In the genomic region with DNA sequence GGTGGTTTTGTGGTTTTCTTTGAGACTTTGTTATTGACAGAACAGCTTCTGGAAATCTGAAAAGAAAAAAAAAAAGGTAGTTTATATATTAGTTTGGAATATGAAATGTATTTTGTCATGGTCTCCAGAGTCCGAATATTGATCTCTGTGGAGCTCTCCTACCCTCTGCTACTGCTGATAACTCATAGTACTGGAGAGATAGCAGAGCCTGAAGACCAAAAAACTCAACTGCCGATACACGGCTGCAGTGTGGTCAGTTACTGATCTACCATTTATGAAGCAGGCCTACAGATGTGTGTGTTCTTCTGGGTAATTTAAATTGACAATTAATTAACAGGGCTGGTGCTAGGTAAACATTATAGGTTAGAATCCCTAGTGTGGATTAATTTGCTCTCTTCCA, we compare ENCODE assay signal across 16 cellular contexts.
"Had no signal": no experiment of that assay in that cellular context is flagged by ENCODE, and none has a peak within 500 bp of the region (broad histone marks: within the 10 kb centered on the region; RNA-seq: fewer than 3 reads in every experiment).

No MANE protein-coding gene starts in this region.

- H3K27me3 Mint-ChIP-seq: effector memory CD8-positive, alpha-beta T cell; naive B cell; T-cell had no signal

- ATAC-seq: body of pancreas; effector memory CD8-positive, alpha-beta T cell; mucosa of descending colon; right cardiac atrium; SK-N-SH treated with all-trans-retinoic acid at 6 μM for 48 hours; T-cell had no signal

- H3K27ac Mint-ChIP-seq: effector memory CD8-positive, alpha-beta T cell; T-cell had no signal

- H3K4me3 Mint-ChIP-seq: effector memory CD8-positive, alpha-beta T cell; immature natural killer cell; T-cell had no signal

- H3K27ac ChIP-seq: body of pancreas, prostate gland, stomach had no signal

- DNase-seq: activated CD4-positive, alpha-beta T cell treated with anti-CD3 and anti-CD28 coated beads, Interleukin-2, amount 50 U/mL, for 1 hour; activated CD4-positive, CD25-positive, alpha-beta regulatory T cell treated with anti-CD3 and anti-CD28 coated beads, Interleukin-2, amount 50 U/mL, for 72 hours; activated effector memory CD4-positive, alpha-beta T cell treated with anti-CD3 and anti-CD28 coated beads, Interleukin-2, amount 50 U/mL, for 16 hours; body of pancreas; dermis blood vessel endothelial cell; effector memory CD8-positive, alpha-beta T cell; immature natural killer cell; mesenchymal stem cell; mucosa of descending colon; naive B cell; right cardiac atrium; stomach; T-cell; trophoblast cell had no signal

- H3K27me3 ChIP-seq: body of pancreas, stomach had no signal

- H3K9me3 Mint-ChIP-seq: effector memory CD8-positive, alpha-beta T cell; immature natural killer cell; naive B cell; T-cell had no signal

- H3K4me3 ChIP-seq: body of pancreas, mucosa of descending colon, prostate gland, stomach had no signal

- H3K9me3 ChIP-seq: body of pancreas, mucosa of descending colon, prostate gland, stomach had no signal

- H3K36me3 Mint-ChIP-seq: naive B cell had no signal
